In the genomic region with DNA sequence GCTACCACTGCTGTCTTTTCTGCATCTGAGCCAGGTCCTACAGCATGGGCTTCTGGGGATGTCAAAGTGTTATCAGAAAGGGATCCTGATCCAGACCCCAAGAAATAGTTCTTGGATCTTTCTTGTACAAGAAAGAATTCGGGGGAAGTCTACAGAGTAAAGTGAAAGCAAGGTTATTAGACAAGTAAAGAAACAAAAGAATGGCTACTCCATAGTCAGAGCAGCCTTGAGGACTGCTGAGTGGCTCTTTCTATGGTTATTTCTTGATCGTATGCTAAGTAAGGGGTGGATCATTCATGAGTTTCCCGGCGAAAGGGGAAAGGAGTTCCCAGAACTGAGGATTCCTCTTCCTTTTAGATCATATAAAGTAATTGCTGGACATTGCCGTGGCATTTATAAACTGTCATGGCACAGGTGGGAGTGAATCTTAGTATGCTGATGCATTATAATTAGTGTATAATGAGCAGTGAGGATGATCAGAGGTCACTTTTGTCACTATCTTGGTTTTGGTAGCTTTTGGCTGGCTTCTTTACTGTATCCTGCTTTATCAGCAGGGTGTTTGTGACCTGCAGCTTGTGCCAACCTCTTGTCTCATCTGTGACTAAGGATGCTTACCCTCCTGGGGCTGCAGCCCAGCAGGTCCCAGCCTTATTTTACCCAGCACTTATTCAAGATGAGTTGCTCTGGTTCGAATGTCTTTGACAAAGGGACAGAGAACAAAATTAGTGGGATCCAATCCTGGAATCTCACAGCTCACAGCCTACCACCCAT, we compare ENCODE assay signal across 1 cellular context.
TF ChIP-seq lines count a peak whose summit lies in the region.

No MANE protein-coding gene starts in this region.

TF ChIP-seq in SK-N-SH treated with all-trans-retinoic acid at 6 μM for 48 hours, 23 proteins besides CTCF, POLR2A, EP300 and RAD21 (continued from another document):
- TF ChIP-seq TSHZ2 (CRISPR knock-in tag; IDR thresholded peaks at IDR 0.05) (no peak), POU6F1 (CRISPR knock-in tag; IDR thresholded peaks at IDR 0.05; ENCODE audit: borderline replicate concordance, low read depth) (no peak), RARB (CRISPR knock-in tag; IDR thresholded peaks at IDR 0.05) (no peak), ZNF8 (CRISPR knock-in tag; IDR thresholded peaks at IDR 0.05) (no peak), ZNF565 (CRISPR knock-in tag; conservative IDR thresholded peaks at IDR 0.05; ENCODE audit: low read depth) (no peak), CREB5 (CRISPR knock-in tag; IDR thresholded peaks at IDR 0.05; ENCODE audit: low read depth) (no peak), ZNF70 (CRISPR knock-in tag; IDR thresholded peaks at IDR 0.05) (no peak), ESRRG (CRISPR knock-in tag; IDR thresholded peaks at IDR 0.05) (no peak), ZC3H10 (CRISPR knock-in tag; IDR thresholded peaks at IDR 0.05) (no peak), BACH2 (CRISPR knock-in tag; IDR thresholded peaks at IDR 0.05; ENCODE audit: borderline replicate concordance) (no peak)
- TF ChIP-seq, protein P1, sequence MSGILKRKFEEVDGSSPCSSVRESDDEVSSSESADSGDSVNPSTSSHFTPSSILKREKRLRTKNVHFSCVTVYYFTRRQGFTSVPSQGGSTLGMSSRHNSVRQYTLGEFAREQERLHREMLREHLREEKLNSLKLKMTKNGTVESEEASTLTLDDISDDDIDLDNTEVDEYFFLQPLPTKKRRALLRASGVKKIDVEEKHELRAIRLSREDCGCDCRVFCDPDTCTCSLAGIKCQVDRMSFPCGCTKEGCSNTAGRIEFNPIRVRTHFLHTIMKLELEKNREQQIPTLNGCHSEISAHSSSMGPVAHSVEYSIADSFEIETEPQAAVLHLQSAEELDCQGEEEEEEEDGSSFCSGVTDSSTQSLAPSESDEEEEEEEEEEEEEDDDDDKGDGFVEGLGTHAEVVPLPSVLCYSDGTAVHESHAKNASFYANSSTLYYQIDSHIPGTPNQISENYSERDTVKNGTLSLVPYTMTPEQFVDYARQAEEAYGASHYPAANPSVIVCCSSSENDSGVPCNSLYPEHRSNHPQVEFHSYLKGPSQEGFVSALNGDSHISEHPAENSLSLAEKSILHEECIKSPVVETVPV (CRISPR knock-in tag; IDR thresholded peaks at IDR 0.05) = no peak
